Comparison of ENCODE assay signal across 26 cellular contexts in the genomic region with DNA sequence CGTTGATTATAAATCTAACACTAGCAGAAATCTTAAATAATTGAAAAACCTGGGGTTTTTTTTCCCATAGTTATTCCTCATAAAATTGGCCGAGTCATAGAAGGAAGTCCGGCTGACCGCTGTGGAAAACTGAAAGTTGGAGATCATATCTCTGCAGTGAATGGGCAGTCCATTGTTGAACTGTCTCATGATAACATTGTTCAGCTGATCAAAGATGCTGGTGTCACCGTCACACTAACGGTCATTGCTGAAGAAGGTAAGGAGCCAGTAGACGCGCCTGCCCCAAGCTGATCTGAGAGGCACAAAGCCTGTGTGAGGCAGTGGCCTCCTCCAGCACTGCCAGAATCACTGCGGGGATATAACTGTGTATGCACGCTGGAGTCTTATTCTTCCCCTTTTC.
DNase-seq lines count a peak whose midpoint lies in the region; FAIRE-seq and TF ChIP-seq lines count a peak whose summit lies in the region.
"Had no signal": no experiment of that assay in that cellular context is flagged by ENCODE, and none has a peak within 500 bp of the region (broad histone marks: within the 10 kb centered on the region; RNA-seq: fewer than 3 reads in every experiment).

No MANE protein-coding gene starts in this region.

- peak overlapping the region; percentile 44 for H2AFZ ChIP-seq in astrocyte (ENCODE audit: low read depth, low read length)

- peaks cover 6% of the 10 kb centered on the region for H3K36me3 Mint-ChIP-seq in astrocyte (ENCODE audit: low read depth, unreplicated experiment)

- 80% methylated on average over 10 of the region's 10 CpGs for WGBS in esophagus muscularis mucosa

- no peaks in the 10 kb centered on the region for H3K9me3 ChIP-seq in astrocyte (ENCODE audit: insufficient read depth, low read depth, low read length)
- H3K9me3 ChIP-seq in esophagus muscularis mucosa: no peaks in the 10 kb centered on the region
- H3K9me3 ChIP-seq: right atrium auricular region, upper lobe of left lung had no signal

- TF ChIP-seq POLR2A in esophagus muscularis mucosa (IDR thresholded peaks at IDR 0.05; ENCODE audit: low read depth): no peak

- H3K27me3 Mint-ChIP-seq in astrocyte (ENCODE audit: low read depth, unreplicated experiment): no peaks in the 10 kb centered on the region
- H3K27me3 Mint-ChIP-seq: effector memory CD8-positive, alpha-beta T cell had no signal

- TF ChIP-seq EP300 in esophagus muscularis mucosa (IDR thresholded peaks at IDR 0.05): no peak

- no peaks in the 10 kb centered on the region for H3K79me2 ChIP-seq in astrocyte (ENCODE audit: insufficient read depth, low read length)

- peak overlapping the region; percentile 28 for H3K9ac ChIP-seq in astrocyte (ENCODE audit: low read length)

- H3K4me1 Mint-ChIP-seq in astrocyte (ENCODE audit: low read depth, unreplicated experiment): peaks cover 9% of the 10 kb centered on the region

- H3K4me3 ChIP-seq in astrocyte (ENCODE audit: insufficient read depth, low read depth, low read length) (peak overlapping the region; percentile 22), esophagus muscularis mucosa (no peak overlapping the region)
- H3K4me3 ChIP-seq: right atrium auricular region, upper lobe of left lung had no signal

- DNase-seq in M059J (ENCODE audit: low read depth) (peak; percentile 40), astrocyte (ENCODE audit: low read depth) (peak; percentile 52), lung microvascular endothelial cell (ENCODE audit: low read depth in 2 of 2) (peak; percentile 84 to 90), retina (peak; percentile 75), esophagus muscularis mucosa (ENCODE audit: extremely low spot score) (no peak), hippocampal formation (lab: John Stamatoyannopoulos, UW) (no peak), NCI-H510A treated with DMSO at 0.1 percent for 48 hours (lab: John Stamatoyannopoulos, UW) (no peak)
- DNase-seq: activated effector memory CD4-positive, alpha-beta T cell treated with anti-CD3 and anti-CD28 coated beads, Interleukin-2, amount 50 U/mL, for 16 hours; brain microvascular endothelial cell; Calu3; DND-41; effector memory CD8-positive, alpha-beta T cell; KG1; mesendoderm; MM.1S; NCI-H2081 treated with DMSO at 0.1 percent for 48 hours; NCI-H82; stimulated activated CD4-positive, alpha-beta T cell treated with anti-CD3 and anti-CD28 coated beads, Interleukin-12 subunit alpha, Interleukin-12 subunit beta, amount 100 ng/mL, for 4 hours; stimulated activated CD4-positive, alpha-beta T cell treated with anti-CD3 and anti-CD28 coated beads, Interleukin-4, amount 100 ng/mL, for 1 hour; upper lobe of left lung had no signal

- H3K9me3 Mint-ChIP-seq in astrocyte (ENCODE audit: unreplicated experiment): no peaks in the 10 kb centered on the region
- H3K9me3 Mint-ChIP-seq: effector memory CD8-positive, alpha-beta T cell; T-helper 1 cell treated with Interleukin-12 subunit alpha and Interleukin-12 subunit beta and Interleukin-4 antibody, amounts not matched to agents 30 μg/mL and 1 μg/mL, for 36 hours had no signal

- H3K4me1 ChIP-seq in astrocyte (ENCODE audit: insufficient read depth, low read length) (peaks cover 6% of the 10 kb centered on the region), esophagus muscularis mucosa (peaks cover 8 to 31% (median 24%) of the 10 kb centered on the region in 4 donors)
- H3K4me1 ChIP-seq: right atrium auricular region had no signal

- no peaks in the 10 kb centered on the region for H3K27me3 ChIP-seq in astrocyte (ENCODE audit: insufficient read depth, low read length)
- H3K27me3 ChIP-seq in esophagus muscularis mucosa: no peaks in the 10 kb centered on the region
- H3K27me3 ChIP-seq: brain microvascular endothelial cell, right atrium auricular region, upper lobe of left lung had no signal

- H3K36me3 ChIP-seq in astrocyte (ENCODE audit: insufficient read depth, low read length) (no peaks in the 10 kb centered on the region), esophagus muscularis mucosa (peaks cover 0 to 4% (median under 1%) of the 10 kb centered on the region in 4 donors)
- H3K36me3 ChIP-seq: brain microvascular endothelial cell had no signal

- no peak for FAIRE-seq in astrocyte (lab: Jason Lieb, UNC)
- FAIRE-seq: frontal cortex, HTR-8/SVneo had no signal

- H4K20me1 ChIP-seq in astrocyte (ENCODE audit: insufficient read depth, low read length): no peaks in the 10 kb centered on the region

- H3K4me2 ChIP-seq in astrocyte (ENCODE audit: low read length): peak overlapping the region; percentile 73

- intact Hi-C loops in esophagus muscularis mucosa (cut with DNase I): no loop called here

- TF ChIP-seq CTCF in astrocyte (IDR thresholded peaks at IDR 0.05; ENCODE audit: insufficient read depth, low read depth, low read length) (no peak), esophagus muscularis mucosa (IDR thresholded peaks at IDR 0.05) (no peak)

- H3K27ac ChIP-seq in astrocyte (ENCODE audit: low read depth, low read length): no peak overlapping the region
- peak overlapping the region in 2 of 4 donors; percentile 32 to 59 for H3K27ac ChIP-seq in esophagus muscularis mucosa (replicated peaks in 1 of 4)
- H3K27ac ChIP-seq: brain microvascular endothelial cell, C4-2B, right atrium auricular region, RWPE1, upper lobe of left lung had no signal

- no peak overlapping the region for H3K4me3 Mint-ChIP-seq in astrocyte (ENCODE audit: unreplicated experiment)
- H3K4me3 Mint-ChIP-seq: effector memory CD8-positive, alpha-beta T cell; T-helper 1 cell treated with Interleukin-12 subunit alpha and Interleukin-12 subunit beta and Interleukin-4 antibody, amounts not matched to agents 30 μg/mL and 1 μg/mL, for 36 hours had no signal

- no peak overlapping the region for H3K27ac Mint-ChIP-seq in astrocyte (ENCODE audit: unreplicated experiment)
- H3K27ac Mint-ChIP-seq: effector memory CD8-positive, alpha-beta T cell; T-helper 1 cell treated with Interleukin-12 subunit alpha and Interleukin-12 subunit beta and Interleukin-4 antibody, amounts not matched to agents 30 μg/mL and 1 μg/mL, for 36 hours had no signal

Comparison
In these comparisons a context has a peak if more than half of its experiments do, and no peak if none do; other contexts are left out.
1. DNase-seq: peak in M059J (single experiment), astrocyte (single experiment), lung microvascular endothelial cell (2 of 2) and retina (single experiment); none in esophagus muscularis mucosa (single experiment), hippocampal formation (0 of 2) and NCI-H510A treated with DMSO at 0.1 percent for 48 hours (single experiment).